In the genomic region with DNA sequence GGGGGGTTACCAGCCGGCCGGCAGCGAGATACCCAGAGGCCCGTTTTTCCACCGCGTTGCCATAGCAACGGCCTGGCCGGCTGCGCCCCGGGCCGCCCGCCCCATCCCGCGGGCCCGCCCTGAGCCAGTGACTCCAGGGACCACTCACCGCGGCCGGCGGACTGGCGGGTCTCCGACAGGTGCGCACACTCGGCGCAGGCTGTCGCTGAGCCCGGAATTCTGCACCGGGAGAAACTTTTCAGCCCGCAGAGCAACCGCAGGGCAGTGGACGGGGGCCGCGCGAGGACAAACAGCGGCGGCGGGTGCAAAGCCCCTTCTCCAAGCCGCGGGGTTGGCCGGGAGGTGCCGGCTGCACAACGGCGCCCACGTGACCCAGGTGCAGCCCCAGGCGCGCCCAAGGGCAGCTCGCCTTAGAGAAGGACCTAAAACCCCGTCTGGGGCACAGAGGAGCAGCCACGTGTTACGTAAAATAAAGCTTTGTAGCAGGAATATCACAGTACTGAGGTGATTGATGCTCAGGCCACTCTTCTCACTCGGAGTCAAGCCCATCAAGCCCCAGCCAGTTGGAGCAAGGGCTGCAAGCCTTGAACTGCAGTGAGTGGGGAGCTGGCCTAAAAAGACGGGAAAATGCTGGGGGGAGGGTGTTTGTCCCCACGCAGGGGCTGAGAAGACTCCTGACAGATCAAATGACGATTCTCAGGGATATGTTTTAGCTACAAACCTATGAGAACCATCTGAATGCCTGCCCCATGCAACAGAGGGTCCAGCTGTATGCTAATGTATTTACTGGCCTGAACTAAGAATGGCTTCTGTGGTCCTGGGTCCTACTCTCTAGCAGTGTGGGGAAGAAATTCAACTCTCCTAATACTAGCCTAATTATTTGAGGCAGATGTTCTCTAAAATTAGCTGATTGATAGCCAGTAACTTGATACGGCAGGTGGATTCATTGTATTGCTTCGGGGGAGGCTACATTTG, we compare ENCODE assay signal across 8 cellular contexts. TPM values are rescaled to one million over a fixed set of nuclear protein-coding genes. Genes with fewer than 3 reads are reported as not detected.
DNase-seq lines count a peak whose midpoint lies in the region; ATAC-seq and TF ChIP-seq lines count a peak whose summit lies in the region.

Gene STK33, minus strand, starts transcription at position 294 of the 975 bp plus-strand sequence. CDS start 119,323 bp downstream, outside the sequence.

- no peak within 1 kb of the TSS for H3K9ac ChIP-seq in PC-3 (ENCODE audit: low read length)

- no peaks in the 10 kb centered on the region for H3F3A ChIP-seq in PC-3 (ENCODE audit: low read length, unreplicated experiment)

- no peaks in the 10 kb centered on the region for H3K36me3 ChIP-seq in heart right ventricle
- no peaks in the 10 kb centered on the region for H3K36me3 ChIP-seq in prostate gland
- no peaks in the 10 kb centered on the region for H3K36me3 ChIP-seq in PC-3 (ENCODE audit: low read depth, low read length)

- H3K9me2 ChIP-seq in PC-3 (replicated peaks; ENCODE audit: low read length): no peaks in the 10 kb centered on the region

- H3K4me1 ChIP-seq in heart right ventricle (peaks cover 0 to 12% (median 6%) of the 10 kb centered on the region in 9 donors), prostate gland (replicated peaks) (no peaks in the 10 kb centered on the region), PC-3 (ENCODE audit: insufficient read depth, low read length) (no peaks in the 10 kb centered on the region)

- no peak within 1 kb of the TSS for H3K4me2 ChIP-seq in PC-3 (ENCODE audit: low read length)

- no TSS peak for BruUV-seq in PC-3 (replicated peaks; lab: Mats Ljungman, UMichigan)

- TF ChIP-seq CTCF in heart right ventricle (IDR thresholded peaks at IDR 0.05): no peak
- no peak for TF ChIP-seq CTCF in prostate gland (IDR thresholded peaks at IDR 0.05)
- no peak for TF ChIP-seq CTCF in PC-3 (conservative IDR thresholded peaks at IDR 0.05; ENCODE audit: low read depth, low read length)

- no peaks in the 10 kb centered on the region for H4K20me1 ChIP-seq in PC-3 (ENCODE audit: low read length)

- intact Hi-C loops in heart right ventricle (cut with DNase I) (no loop called here), prostate gland (cut with DNase I) (no loop called here), PC-3 (cut with micrococcal nuclease) (no loop called here)

- TF ChIP-seq POLR2A in prostate gland (IDR thresholded peaks at IDR 0.05): no peak

- DNase-seq in Ammon's horn (ENCODE audit: low spot score) (peak; percentile 30), NCI-H2196 (lab: John Stamatoyannopoulos, UW; ENCODE audit: unreplicated experiment) (peak; percentile 61), heart right ventricle (peak; percentile 49 to 63), prostate gland (ENCODE audit: low spot score) (no peak), PC-3 (no peak)
- peak; percentile 63 to 69 for DNase-seq in activated T-cell treated with anti-CD3 and anti-CD28 coated beads, Interleukin-2, amount 50 U/mL, for 48 hours

- no peaks in the 10 kb centered on the region for H3K79me2 ChIP-seq in PC-3 (ENCODE audit: low read length)

- H3K9me3 ChIP-seq in heart right ventricle (no peaks in the 10 kb centered on the region), prostate gland (no peaks in the 10 kb centered on the region), PC-3 (ENCODE audit: low read length) (no peaks in the 10 kb centered on the region)

- H3K27me3 ChIP-seq in heart right ventricle (peaks cover 0 to 40% (median 23%) of the 10 kb centered on the region in 7 donors), prostate gland (replicated peaks; ENCODE audit: insufficient read depth) (no peaks in the 10 kb centered on the region), PC-3 (ENCODE audit: low read length) (peaks cover 14% of the 10 kb centered on the region; the same call in 1 of the 2 replicates)

- H2AFZ ChIP-seq in PC-3 (ENCODE audit: low read length): no peak within 1 kb of the TSS

- WGBS in heart right ventricle, 2 donors: 4 to 5% methylated on average over 55 of the region's 55 CpGs
- WGBS in prostate gland: 4% methylated on average over 55 of the region's 55 CpGs

- POLR2A ChIA-PET in PC-3 (lab: Charles Lee; ENCODE audit: unreplicated experiment): no interaction called here

- peak within 1 kb of the TSS in 9 of 10 donors; percentile 29 to 76 (median 71) for H3K27ac ChIP-seq in heart right ventricle
- peak within 1 kb of the TSS in 1 of 2 donors; percentile 32 for H3K27ac ChIP-seq in prostate gland
- no peak within 1 kb of the TSS for H3K27ac ChIP-seq in PC-3 (ENCODE audit: low read length)

- peak within 1 kb of the TSS; percentile 40 to 70 (median 62) for H3K4me3 ChIP-seq in heart right ventricle
- H3K4me3 ChIP-seq in prostate gland: peak within 1 kb of the TSS; percentile 42 to 48
- no peak within 1 kb of the TSS for H3K4me3 ChIP-seq in PC-3 (ENCODE audit: low read length)

- ATAC-seq in GM18870 (IDR thresholded peaks at IDR 0.05; ENCODE audit: unreplicated experiment): peak; percentile 76
- peak; percentile 94 for ATAC-seq in HG03039 (IDR thresholded peaks at IDR 0.05; ENCODE audit: unreplicated experiment)
- ATAC-seq in heart right ventricle: peak; percentile 93 to 98 (median 95)
- no peak for ATAC-seq in PC-3

- CTCF ChIA-PET in PC-3 (lab: Charles Lee): no interaction called here

RNA-seq across cellular contexts. Expression of gene STK33, which starts in this region (rescaled TPM):
- 10 to 100 TPM; 23.3 to 37.9 (median 30.6) TPM for total RNA-seq in heart right ventricle
- polyA plus RNA-seq in heart right ventricle: 10 to 100 TPM in 1 of 2 donors, 1 to 10 TPM in 1; 6.9 to 30.1 TPM
- 10 to 100 TPM in 1 of 2 donors, 1 to 10 TPM in 1; 2.9 to 14.6 TPM for total RNA-seq in prostate gland
- not detected in 2 replicates for total RNA-seq in PC-3 (2014; rRNA removed)

Comparison
In these comparisons a context has a peak if more than half of its experiments do, and no peak if none do; other contexts are left out.
1. DNase-seq: peak in Ammon's horn (single experiment), NCI-H2196 (single experiment), activated T-cell treated with anti-CD3 and anti-CD28 coated beads, Interleukin-2, amount 50 U/mL, for 48 hours (2 of 2) and heart right ventricle (2 of 2); none in prostate gland (single experiment) and PC-3 (single experiment).